17 cellular contexts compared by ENCODE assay signal in genomic region chr21:41378849-41379248, GRCh38. TPM values are rescaled to one million over a fixed set of nuclear protein-coding genes. Genes with fewer than 3 reads are reported as not detected.
"Had no signal": no experiment of that assay in that cellular context is flagged by ENCODE, and none has a peak within 500 bp of the region (broad histone marks: within the 10 kb centered on the region; RNA-seq: fewer than 3 reads in every experiment).

No MANE protein-coding gene starts in this region.

- DNase-seq: activated CD4-positive, alpha-beta memory T cell treated with anti-CD3 and anti-CD28 coated beads, Interleukin-2, amount 10 ng/mL, durations not matched to agents 7 days and 5 days; activated CD4-positive, alpha-beta T cell treated with anti-CD3 and anti-CD28 coated beads for 36 hours; activated CD8-positive, alpha-beta memory T cell treated with anti-CD3 and anti-CD28 coated beads, Interleukin-2, amount 10 ng/mL, durations not matched to agents 7 days and 5 days; dermis blood vessel endothelial cell; effector memory CD4-positive, alpha-beta T cell; esophagus squamous epithelium; left cardiac atrium; lower lobe of right lung; nucleus accumbens; stimulated activated CD4-positive, alpha-beta T cell treated with anti-CD3 and anti-CD28 coated beads, Interleukin-4, amount 100 ng/mL, for 24 hours; stimulated activated naive B cell treated with anti-CD40 and anti-IgM and Interleukin-4, amounts not matched to agents 10 μg/mL and 1 μg/mL and 100 μg/mL, for 72 hours; upper lobe of right lung had no signal

- H3K27ac ChIP-seq: cardiac muscle cell, lower lobe of right lung, sigmoid colon, thoracic aorta, upper lobe of right lung had no signal

- H3K27ac Mint-ChIP-seq: activated CD4-positive, alpha-beta memory T cell treated with anti-CD3 and anti-CD28 coated beads, Interleukin-2, amount 10 ng/mL, durations not matched to agents 7 days and 5 days; activated CD4-positive, alpha-beta T cell treated with anti-CD3 and anti-CD28 coated beads for 36 hours; activated CD8-positive, alpha-beta memory T cell treated with anti-CD3 and anti-CD28 coated beads, Interleukin-2, amount 10 ng/mL, durations not matched to agents 7 days and 5 days; natural killer cell treated with Interleukin-12 subunit alpha and Interleukin-12 subunit beta and Interleukin-15 and Interleukin-18, amount 100 ng/mL, for 72 hours; stimulated activated naive B cell treated with anti-CD40 and anti-IgM and Interleukin-4, amounts not matched to agents 10 μg/mL and 1 μg/mL and 100 μg/mL, for 72 hours had no signal

- H3K27me3 ChIP-seq: cardiac muscle cell, esophagus squamous epithelium, sigmoid colon, upper lobe of right lung had no signal

- H3K4me3 ChIP-seq: cardiac muscle cell, lower lobe of right lung, sigmoid colon, thoracic aorta, upper lobe of right lung had no signal

- H3K4me3 Mint-ChIP-seq: activated CD4-positive, alpha-beta memory T cell treated with anti-CD3 and anti-CD28 coated beads, Interleukin-2, amount 10 ng/mL, durations not matched to agents 7 days and 5 days; activated CD4-positive, alpha-beta T cell treated with anti-CD3 and anti-CD28 coated beads for 36 hours; activated CD8-positive, alpha-beta memory T cell treated with anti-CD3 and anti-CD28 coated beads, Interleukin-2, amount 10 ng/mL, durations not matched to agents 7 days and 5 days; activated naive CD8-positive, alpha-beta T cell; natural killer cell treated with Interleukin-12 subunit alpha and Interleukin-12 subunit beta and Interleukin-15 and Interleukin-18, amount 100 ng/mL, for 72 hours; stimulated activated naive B cell treated with anti-CD40 and anti-IgM and Interleukin-4, amounts not matched to agents 10 μg/mL and 1 μg/mL and 100 μg/mL, for 72 hours had no signal

- H3K36me3 ChIP-seq: cardiac muscle cell, thoracic aorta, upper lobe of right lung had no signal

- ATAC-seq: activated CD4-positive, alpha-beta T cell treated with anti-CD3 and anti-CD28 coated beads for 36 hours; activated CD8-positive, alpha-beta memory T cell treated with anti-CD3 and anti-CD28 coated beads, Interleukin-2, amount 10 ng/mL, durations not matched to agents 7 days and 5 days; left cardiac atrium; lower lobe of right lung; natural killer cell treated with Interleukin-12 subunit alpha and Interleukin-12 subunit beta and Interleukin-15 and Interleukin-18, amount 100 ng/mL, for 72 hours; stimulated activated naive B cell treated with anti-CD40 and anti-IgM and Interleukin-4, amounts not matched to agents 10 μg/mL and 1 μg/mL and 100 μg/mL, for 72 hours; upper lobe of right lung had no signal

- H3K9me3 ChIP-seq: esophagus squamous epithelium, lower lobe of right lung, sigmoid colon, thoracic aorta, upper lobe of right lung had no signal

- H3K4me1 ChIP-seq: lower lobe of right lung, sigmoid colon, upper lobe of right lung had no signal

- H3K9me3 Mint-ChIP-seq: activated CD4-positive, alpha-beta memory T cell treated with anti-CD3 and anti-CD28 coated beads, Interleukin-2, amount 10 ng/mL, durations not matched to agents 7 days and 5 days; natural killer cell treated with Interleukin-12 subunit alpha and Interleukin-12 subunit beta and Interleukin-15 and Interleukin-18, amount 100 ng/mL, for 72 hours; stimulated activated naive B cell treated with anti-CD40 and anti-IgM and Interleukin-4, amounts not matched to agents 10 μg/mL and 1 μg/mL and 100 μg/mL, for 72 hours had no signal

RNA-seq across cellular contexts. Expression of gene MX1, which starts 47.2 kb away (rescaled TPM):
- total RNA-seq: cardiac muscle cell had no signal
- polyA plus RNA-seq: cardiac muscle cell had no signal
